Comparison of ENCODE assay signal across 1 cellular context in the genomic region with DNA sequence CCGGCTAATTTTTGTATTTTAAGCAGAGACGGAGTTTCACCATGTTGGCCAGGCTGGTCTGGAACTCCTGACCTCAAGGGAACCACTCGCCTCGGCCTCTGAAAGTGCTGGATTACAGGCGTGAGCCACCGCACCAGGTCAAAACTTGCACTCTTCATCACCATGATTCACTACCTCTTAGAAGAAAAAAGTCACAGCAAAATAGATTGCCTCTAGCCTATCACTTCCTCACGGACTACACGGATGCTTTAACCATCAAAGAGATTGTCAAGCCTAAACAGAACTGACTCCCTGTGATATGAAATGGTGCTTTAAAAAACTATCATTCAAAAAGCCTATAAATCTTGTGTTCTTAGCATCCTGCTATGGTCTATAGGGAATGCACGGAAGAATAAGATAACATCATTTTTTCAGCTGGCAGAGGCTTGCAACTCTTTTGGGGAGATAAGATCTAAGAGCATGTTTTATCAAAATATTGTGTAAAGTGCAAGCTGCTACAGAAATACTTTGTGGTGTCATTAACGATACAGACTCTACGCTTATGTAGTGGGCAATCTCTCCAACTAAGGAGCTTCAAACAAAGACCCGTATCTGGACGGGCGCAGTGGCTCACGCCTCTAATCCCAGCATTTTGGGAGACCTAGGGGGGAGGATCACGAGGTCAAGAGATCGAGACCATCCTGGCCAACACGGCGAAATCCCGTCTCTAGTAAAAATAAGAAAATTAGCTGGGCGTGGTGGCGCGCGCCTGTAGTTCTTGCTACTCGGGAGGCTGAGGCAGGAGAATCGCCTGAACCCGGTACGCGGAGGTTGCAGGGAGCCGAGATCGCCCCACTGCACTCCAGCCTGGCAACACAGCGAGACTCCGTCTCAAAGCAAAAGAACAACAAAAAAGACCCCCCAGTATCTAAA.
A peak's percentile ranks its signal among the peaks of the same experiment; 100 is the strongest.
TF ChIP-seq lines count a peak whose summit lies in the region.

No MANE protein-coding gene starts in this region.

TF ChIP-seq in H1, 55 proteins besides CTCF, POLR2A, EP300 and RAD21:
- no peak for TF ChIP-seq SAP30 (IDR thresholded peaks at IDR 0.05; ENCODE audit: insufficient read depth, insufficient replicate concordance, low read length)
- 0 out of 4 replicates have a peak, but pooled peaks of 1 of the 2 experiments have one; percentile 10 for TF ChIP-seq HDAC2 (IDR thresholded peaks at IDR 0.05; ENCODE audit: borderline replicate concordance in 1 of 2, low read depth in 2 of 2, low read length in 2 of 2)
- TF ChIP-seq CREB1 (IDR thresholded peaks at IDR 0.05): no peak
